ENCODE assay signal across 8 cellular contexts in the genomic region with DNA sequence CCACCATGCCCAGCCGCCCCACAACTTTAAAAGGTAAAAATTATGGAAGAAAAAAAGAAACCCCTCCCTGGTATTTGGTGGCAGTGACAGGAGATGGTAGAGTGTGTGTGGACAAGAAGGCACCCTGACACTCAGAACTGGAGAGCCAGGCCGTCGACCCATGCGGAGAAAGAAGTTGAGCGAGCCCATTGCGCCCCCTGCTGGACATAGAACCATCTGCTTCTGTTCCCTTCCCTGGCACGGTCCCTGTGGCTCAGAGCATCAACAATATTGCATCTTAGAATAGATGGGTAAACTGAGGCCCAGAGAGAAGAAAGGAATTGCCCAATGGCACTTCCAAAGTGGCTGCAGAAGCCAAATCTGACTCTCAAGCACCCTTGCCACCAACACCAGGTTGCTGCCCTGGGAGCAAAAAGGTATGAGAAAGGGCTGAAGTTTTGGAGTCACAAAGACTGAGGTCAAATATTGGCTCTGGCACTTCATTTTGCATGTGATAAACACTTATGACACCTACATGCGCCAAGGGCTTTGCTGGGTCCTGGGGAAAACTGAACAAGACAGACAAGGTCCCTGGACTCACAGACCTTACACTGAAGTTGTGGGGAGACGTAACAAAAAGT. TPM values are rescaled to one million over a fixed set of nuclear protein-coding genes. Genes with fewer than 3 reads are reported as not detected.
DNase-seq lines count a peak whose midpoint lies in the region; ATAC-seq lines count a peak whose summit lies in the region.

No MANE protein-coding gene starts in this region.

- no peak overlapping the region for H3K4me3 ChIP-seq in MG63

- H3K36me3 ChIP-seq in MG63, result no peaks in the 10 kb centered on the region; the same call in 1 of the 2 replicates

- intact Hi-C loops in posterior cingulate gyrus (cut with DNase I), result loop anchor here (1.0 to 10.0 kb wide), 2 partner anchors 22 to 245 kb away; partner anchors contain the start of gene RBM4B

- in situ Hi-C loops in SK-MEL-5 (cut with HindIII; ENCODE audit: low pct_unique_long_range_greater_than_20kb, low sequenced_read_pairs), result no loop called here

- no peaks in the 10 kb centered on the region for H3K9me3 ChIP-seq in MG63

- no peak for ATAC-seq in GM19452 (IDR thresholded peaks at IDR 0.05; ENCODE audit: unreplicated experiment)

- H3K27me3 ChIP-seq in MG63, result no peaks in the 10 kb centered on the region

- DNase-seq in DMS153 treated with DMSO at 0.1 percent for 48 hours (lab: John Stamatoyannopoulos, UW; ENCODE audit: unreplicated experiment) (peak; percentile 83), MG63 (peak; percentile 47), SK-MEL-5 (ENCODE audit: low read depth, low spot score) (peak; percentile 71), glomerular visceral epithelial cell (ENCODE audit: extremely low spot score) (peak; percentile 64), posterior cingulate gyrus (peak; percentile 63 to 97 (median 82)), ureter (ENCODE audit: low spot score) (peak; percentile 66)
- peak; percentile 47 to 61 (median 58) for DNase-seq in activated naive CD4-positive, alpha-beta T cell (lab: John Stamatoyannopoulos, UW)

RNA-seq across cellular contexts. Expression of gene MRPL11, which starts 8.6 kb away (rescaled TPM):
- total RNA-seq in MG63 (2014; rRNA removed; shearing (Covaris generic); ENCODE audit: low replicate concordance), result 92.7 and 167 TPM in 2 replicates
- 45.4 and 63.4 TPM in 2 replicates for total RNA-seq in SK-MEL-5 (2014; rRNA removed; shearing (Covaris generic))
- 31.3 and 56.4 TPM in 2 replicates for polyA plus RNA-seq in SK-MEL-5 (2015; cell fraction: cytosol; rRNA removed)
- 6.3 and 10.4 TPM in 2 replicates for polyA plus RNA-seq in SK-MEL-5 (2015; cell fraction: nucleus; rRNA removed)
- 47.0 TPM for total RNA-seq in ureter

RNA-seq across cellular contexts. Expression of gene NPAS4, which starts 9.3 kb away (rescaled TPM):
- not detected in 2 replicates for total RNA-seq in MG63 (2014; rRNA removed; shearing (Covaris generic); ENCODE audit: low replicate concordance)
- not detected in 2 replicates for total RNA-seq in SK-MEL-5 (2014; rRNA removed; shearing (Covaris generic))
- polyA plus RNA-seq in SK-MEL-5 (2015; cell fraction: cytosol; rRNA removed), result not detected in 2 replicates
- polyA plus RNA-seq in SK-MEL-5 (2015; cell fraction: nucleus; rRNA removed), result not detected in 2 replicates
- 1.2 TPM for total RNA-seq in ureter

RNA-seq across cellular contexts. Expression of gene PELI3, which starts 36.6 kb away (rescaled TPM):
- 7.3 and 7.7 TPM in 2 replicates for total RNA-seq in MG63 (2014; rRNA removed; shearing (Covaris generic); ENCODE audit: low replicate concordance)
- total RNA-seq in SK-MEL-5 (2014; rRNA removed; shearing (Covaris generic)), result 7.4 and 8.1 TPM in 2 replicates
- polyA plus RNA-seq in SK-MEL-5 (2015; cell fraction: cytosol; rRNA removed), result 8.6 and 9.0 TPM in 2 replicates
- 6.9 and 7.7 TPM in 2 replicates for polyA plus RNA-seq in SK-MEL-5 (2015; cell fraction: nucleus; rRNA removed)
- 11.0 TPM for total RNA-seq in ureter

RNA-seq across cellular contexts. Expression of gene DPP3, which starts 50.1 kb away (rescaled TPM):
- 57.0 and 124 TPM in 2 replicates for total RNA-seq in MG63 (2014; rRNA removed; shearing (Covaris generic); ENCODE audit: low replicate concordance)
- total RNA-seq in SK-MEL-5 (2014; rRNA removed; shearing (Covaris generic)), result 40.9 and 43.5 TPM in 2 replicates
- polyA plus RNA-seq in SK-MEL-5 (2015; cell fraction: cytosol; rRNA removed), result 37.1 and 47.0 TPM in 2 replicates
- 36.2 and 40.5 TPM in 2 replicates for polyA plus RNA-seq in SK-MEL-5 (2015; cell fraction: nucleus; rRNA removed)
- total RNA-seq in ureter, result 66.3 TPM

RNA-seq across cellular contexts. Expression of gene SLC29A2, which starts 58.5 kb away (rescaled TPM):
- not detected in 2 replicates for total RNA-seq in MG63 (2014; rRNA removed; shearing (Covaris generic); ENCODE audit: low replicate concordance)
- 0.63 and 2.0 TPM in 2 replicates for total RNA-seq in SK-MEL-5 (2014; rRNA removed; shearing (Covaris generic))
- 4.3 and 5.2 TPM in 2 replicates for polyA plus RNA-seq in SK-MEL-5 (2015; cell fraction: cytosol; rRNA removed)
- 11.6 and 11.7 TPM in 2 replicates for polyA plus RNA-seq in SK-MEL-5 (2015; cell fraction: nucleus; rRNA removed)
- 13.0 TPM for total RNA-seq in ureter
